ENCODE assay signal across 11 cellular contexts in the genomic region with DNA sequence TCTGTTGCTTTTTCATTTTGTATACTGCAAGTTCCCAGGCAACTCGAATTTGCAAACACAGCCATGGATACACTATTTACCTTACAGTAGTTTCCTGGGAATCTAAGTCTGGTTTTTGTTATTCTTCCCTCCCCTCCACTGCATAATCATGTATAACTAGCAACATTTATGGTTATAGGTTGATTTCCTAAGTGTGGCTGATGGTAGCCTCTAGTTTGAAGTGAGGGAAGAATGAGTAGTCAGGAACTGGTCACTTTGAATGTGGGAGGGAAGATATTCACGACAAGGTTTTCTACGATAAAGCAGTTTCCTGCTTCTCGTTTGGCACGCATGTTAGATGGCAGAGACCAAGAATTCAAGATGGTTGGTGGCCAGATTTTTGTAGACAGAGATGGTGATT. TPM values are rescaled to one million over a fixed set of nuclear protein-coding genes. Genes with fewer than 3 reads are reported as not detected.
DNase-seq lines count a peak whose midpoint lies in the region; ATAC-seq, FAIRE-seq and TF ChIP-seq lines count a peak whose summit lies in the region.
"Had no signal": no experiment of that assay in that cellular context is flagged by ENCODE, and none has a peak within 500 bp of the region (broad histone marks: within the 10 kb centered on the region; RNA-seq: fewer than 3 reads in every experiment).

KCNRG (plus strand) TSS at position 182 of the 400 bp plus-strand sequence; CDS start at position 232, 50 bp downstream.

- peak; percentile 21 for FAIRE-seq in D721Med (lab: Jason Lieb, UNC)

- H3K36me3 Mint-ChIP-seq in T-helper 17 cell (ENCODE audit: low read depth) = peaks cover 5% of the 10 kb centered on the region
- H3K36me3 Mint-ChIP-seq in osteocyte (ENCODE audit: unreplicated experiment) = peaks cover 56% of the 10 kb centered on the region
- H3K36me3 Mint-ChIP-seq in activated CD4-positive, alpha-beta T cell treated with anti-CD3 and anti-CD28 coated beads for 36 hours (ENCODE audit: low read depth) = peaks cover 68% of the 10 kb centered on the region

- CTCF ChIA-PET in activated CD4-positive, alpha-beta T cell treated with anti-CD3 and anti-CD28 coated beads for 36 hours (lab: Charles Lee) = interaction anchor here (2.1 to 2.2 kb wide), 2 partner anchors 12 to 18 kb away, joined by 5 to 13 read pairs; partner anchors contain the start of gene TRIM13

- DNase-seq in D721Med (ENCODE audit: insufficient read length, low spot score) = no peak
- no peak for DNase-seq in T-helper 17 cell
- DNase-seq in fibroblast of pulmonary artery (ENCODE audit: low read depth) = peak; percentile 58
- no peak for DNase-seq in osteocyte (ENCODE audit: extremely low spot score, unreplicated experiment)
- DNase-seq in GM20000 (ENCODE audit: low spot score) = no peak
- no peak for DNase-seq in NCI-H187 (lab: John Stamatoyannopoulos, UW)
- DNase-seq in activated CD4-positive, alpha-beta T cell treated with anti-CD3 and anti-CD28 coated beads for 36 hours = no peak
- DNase-seq: cerebellar nuclear complex, DND-41, left cardiac atrium had no signal

- no peaks in the 10 kb centered on the region for H3K9me3 ChIP-seq in T-helper 17 cell (ENCODE audit: control insufficient read depth, low read length, poor library complexity, severe bottlenecking)

- ATAC-seq in T-helper 17 cell (no peak), HG02588 (IDR thresholded peaks at IDR 0.05; ENCODE audit: unreplicated experiment) (no peak)
- ATAC-seq in activated CD4-positive, alpha-beta T cell treated with anti-CD3 and anti-CD28 coated beads for 36 hours = no peak

- H3K27me3 Mint-ChIP-seq in T-helper 17 cell (no peaks in the 10 kb centered on the region), osteocyte (ENCODE audit: unreplicated experiment) (no peaks in the 10 kb centered on the region)
- no peaks in the 10 kb centered on the region for H3K27me3 Mint-ChIP-seq in activated CD4-positive, alpha-beta T cell treated with anti-CD3 and anti-CD28 coated beads for 36 hours

- H3K4me1 Mint-ChIP-seq in T-helper 17 cell (peaks cover 12% of the 10 kb centered on the region), osteocyte (ENCODE audit: unreplicated experiment) (peaks cover 43% of the 10 kb centered on the region)
- peaks cover 39% of the 10 kb centered on the region for H3K4me1 Mint-ChIP-seq in activated CD4-positive, alpha-beta T cell treated with anti-CD3 and anti-CD28 coated beads for 36 hours

- POLR2A ChIA-PET in activated CD4-positive, alpha-beta T cell treated with anti-CD3 and anti-CD28 coated beads for 36 hours (lab: Charles Lee) = no interaction called here

- peaks cover 3% of the 10 kb centered on the region for H3K9me3 Mint-ChIP-seq in osteocyte (ENCODE audit: unreplicated experiment)
- no peaks in the 10 kb centered on the region for H3K9me3 Mint-ChIP-seq in activated CD4-positive, alpha-beta T cell treated with anti-CD3 and anti-CD28 coated beads for 36 hours (ENCODE audit: low read depth)

- intact Hi-C loops in activated CD4-positive, alpha-beta T cell treated with anti-CD3 and anti-CD28 coated beads for 36 hours (cut with DNase I, micrococcal nuclease) = no loop called here

- TF ChIP-seq CTCF in D721Med (IDR thresholded peaks at IDR 0.05; ENCODE audit: insufficient read depth, missing control alignments) (no peak), fibroblast of pulmonary artery (IDR thresholded peaks at IDR 0.05; ENCODE audit: low read length, missing control alignments) (no peak), osteocyte (IDR thresholded peaks at IDR 0.05) (no peak), GM20000 (IDR thresholded peaks at IDR 0.05; ENCODE audit: extremely low read depth, missing control alignments) (no peak)

- no peak within 1 kb of the TSS for H3K4me3 ChIP-seq in fibroblast of pulmonary artery (replicated peaks; ENCODE audit: low read depth, low read length)

- H3K27ac Mint-ChIP-seq in T-helper 17 cell = peak within 1 kb of the TSS; percentile 11
- peak within 1 kb of the TSS; percentile 80 for H3K27ac Mint-ChIP-seq in osteocyte (ENCODE audit: unreplicated experiment)
- H3K27ac Mint-ChIP-seq in activated CD4-positive, alpha-beta T cell treated with anti-CD3 and anti-CD28 coated beads for 36 hours = no peak within 1 kb of the TSS

- H3K4me3 Mint-ChIP-seq in T-helper 17 cell (no peak within 1 kb of the TSS), osteocyte (ENCODE audit: unreplicated experiment) (peak within 1 kb of the TSS; percentile 33)
- H3K4me3 Mint-ChIP-seq in activated CD4-positive, alpha-beta T cell treated with anti-CD3 and anti-CD28 coated beads for 36 hours = no peak within 1 kb of the TSS

RNA-seq across cellular contexts. Expression of gene KCNRG, which starts in this region (rescaled TPM):
- total RNA-seq in T-helper 17 cell (under 1 TPM; 0.60 to 0.91 TPM), osteocyte (0.21 and 0.89 TPM in 2 replicates)
- total RNA-seq in activated CD4-positive, alpha-beta T cell treated with anti-CD3 and anti-CD28 coated beads for 36 hours = under 1 TPM; 0.11 to 0.12 TPM
